In genomic region chr14:64060199-64060545, GRCh38 we compare ENCODE assay signal across 20 cellular contexts.
A peak's percentile ranks its signal among the peaks of the same experiment; 100 is the strongest.
DNase-seq lines count a peak whose midpoint lies in the region; ATAC-seq and TF ChIP-seq lines count a peak whose summit lies in the region.
"Had no signal": no experiment of that assay in that cellular context is flagged by ENCODE, and none has a peak within 500 bp of the region (broad histone marks: within the 10 kb centered on the region; RNA-seq: fewer than 3 reads in every experiment).

No MANE protein-coding gene starts in this region.

- H3K36me3 ChIP-seq in HUES6 (ENCODE audit: control insufficient read depth, insufficient read depth, low read length) (peaks cover 16% of the 10 kb centered on the region), iPS-18a (ENCODE audit: control insufficient read depth, low read depth, low read length) (peaks cover 6% of the 10 kb centered on the region), tibial nerve (peaks cover 0 to 54% (median 0%) of the 10 kb centered on the region in 3 donors)

- TF ChIP-seq EP300 in tibial nerve (IDR thresholded peaks at IDR 0.05) = no peak

- CTCF ChIA-PET in WTC11 (lab: Charles Lee) = interaction anchor here (1.0 to 1.8 kb wide), 9 partner anchors 10 to 267 kb away, joined by 3 to 9 read pairs (median 6); partner anchors contain the start of gene ESR2

- ATAC-seq in WTC11 = no peak

- peak overlapping the region; percentile 39 for H3K27ac Mint-ChIP-seq in WTC11
- H3K27ac Mint-ChIP-seq: activated B cell treated with CpG ODN at 0.5 μM for 24 hours; activated CD4-positive, alpha-beta memory T cell treated with anti-CD3 and anti-CD28 coated beads, Interleukin-2, amount 10 ng/mL, durations not matched to agents 7 days and 5 days; dendritic cell treated with granulocyte-macrophage colony-stimulating factor and Interleukin-4, amounts not matched to agents 40 ng/mL and 50 ng/mL, for 4 days had no signal

- H3K9ac ChIP-seq in HUES6 (ENCODE audit: low read length) (peak overlapping the region; percentile 22), iPS-18a (ENCODE audit: low read length) (no peak overlapping the region)

- H3K36me3 Mint-ChIP-seq in WTC11 = peaks cover 8% of the 10 kb centered on the region

- H3K9me3 ChIP-seq in HUES6 (ENCODE audit: control insufficient read depth, insufficient read depth, low read depth, low read length) (no peaks in the 10 kb centered on the region), iPS-18a (ENCODE audit: control insufficient read depth, low read depth, low read length) (no peaks in the 10 kb centered on the region), tibial nerve (no peaks in the 10 kb centered on the region)

- 89% methylated on average over 1 of the region's 1 CpG; no CpG with 5 or more reads in 1 of the 2 donors for WGBS in tibial nerve, 2 donors

- POLR2A ChIA-PET in WTC11 (lab: Charles Lee) = interaction anchor here (1.2 kb wide), 1 partner anchor 30 kb away, joined by 3 read pairs; no protein-coding TSS in a partner anchor

- H3K4me3 Mint-ChIP-seq in WTC11 = no peak overlapping the region
- H3K4me3 Mint-ChIP-seq: activated B cell treated with CpG ODN at 0.5 μM for 24 hours; activated CD4-positive, alpha-beta memory T cell treated with anti-CD3 and anti-CD28 coated beads, Interleukin-2, amount 10 ng/mL, durations not matched to agents 7 days and 5 days; dendritic cell treated with granulocyte-macrophage colony-stimulating factor and Interleukin-4, amounts not matched to agents 40 ng/mL and 50 ng/mL, for 4 days; naive B cell had no signal

- no peak for TF ChIP-seq POLR2A in tibial nerve (IDR thresholded peaks at IDR 0.05)

- peaks cover 25% of the 10 kb centered on the region for H3K4me1 Mint-ChIP-seq in WTC11
- H3K4me1 Mint-ChIP-seq: activated B cell treated with CpG ODN at 0.5 μM for 24 hours; activated CD4-positive, alpha-beta memory T cell treated with anti-CD3 and anti-CD28 coated beads, Interleukin-2, amount 10 ng/mL, durations not matched to agents 7 days and 5 days; naive B cell had no signal

- TF ChIP-seq CTCF in WTC11 (IDR thresholded peaks at IDR 0.05) (no peak), tibial nerve (IDR thresholded peaks at IDR 0.05) (no peak)

- H3K27me3 Mint-ChIP-seq in WTC11 (ENCODE audit: low read depth) = no peaks in the 10 kb centered on the region
- H3K27me3 Mint-ChIP-seq: activated B cell treated with CpG ODN at 0.5 μM for 24 hours; activated CD4-positive, alpha-beta memory T cell treated with anti-CD3 and anti-CD28 coated beads, Interleukin-2, amount 10 ng/mL, durations not matched to agents 7 days and 5 days; dendritic cell treated with granulocyte-macrophage colony-stimulating factor and Interleukin-4, amounts not matched to agents 40 ng/mL and 50 ng/mL, for 4 days; naive B cell had no signal

- DNase-seq in WTC11 (ENCODE audit: low spot score) (no peak), tibial nerve (ENCODE audit: low spot score in 2 of 2) (no peak), DMS153 (lab: John Stamatoyannopoulos, UW) (no peak), NCI-H1930 (lab: John Stamatoyannopoulos, UW) (no peak)
- no peak for DNase-seq in stimulated activated CD4-positive, alpha-beta T cell treated with anti-CD3 and anti-CD28 coated beads, Interleukin-12 subunit alpha, Interleukin-12 subunit beta, amount 100 ng/mL, for 4 hours
- DNase-seq: activated B cell treated with CpG ODN at 0.5 μM for 24 hours; activated CD4-positive, alpha-beta memory T cell treated with anti-CD3 and anti-CD28 coated beads, Interleukin-2, amount 10 ng/mL, durations not matched to agents 7 days and 5 days; activated T-cell treated with anti-CD3 and anti-CD28 coated beads, Interleukin-2, amount 50 U/mL, for 1 hour; amniotic stem cell; C1 segment of cervical spinal cord; naive B cell; NCI-H146; substantia nigra; T-helper 9 cell had no signal

- H3K9me3 Mint-ChIP-seq in WTC11 = no peaks in the 10 kb centered on the region
- H3K9me3 Mint-ChIP-seq: activated B cell treated with CpG ODN at 0.5 μM for 24 hours; activated CD4-positive, alpha-beta memory T cell treated with anti-CD3 and anti-CD28 coated beads, Interleukin-2, amount 10 ng/mL, durations not matched to agents 7 days and 5 days; dendritic cell treated with granulocyte-macrophage colony-stimulating factor and Interleukin-4, amounts not matched to agents 40 ng/mL and 50 ng/mL, for 4 days; naive B cell had no signal

- H3K4me1 ChIP-seq in HUES6 (ENCODE audit: control insufficient read depth, insufficient read depth, low read length) (peaks cover 19% of the 10 kb centered on the region), iPS-18a (ENCODE audit: control insufficient read depth, low read depth, low read length) (peaks cover 22% of the 10 kb centered on the region), tibial nerve (no peaks in the 10 kb centered on the region)

- H3K4me3 ChIP-seq in HUES6 (ENCODE audit: low read depth, low read length) = no peak overlapping the region
- peak overlapping the region; percentile 8 for H3K4me3 ChIP-seq in iPS-18a (ENCODE audit: low read length)
- no peak overlapping the region for H3K4me3 ChIP-seq in skin epidermis
- H3K4me3 ChIP-seq in tibial nerve = no peak overlapping the region
- H3K4me3 ChIP-seq: cardiac muscle cell, lung had no signal

- H3K27ac ChIP-seq in HUES6 (ENCODE audit: low read depth, low read length) (peak overlapping the region; percentile 62), iPS-18a (ENCODE audit: low read length) (peak overlapping the region; percentile 42), skin epidermis (peak overlapping the region in 16 of 21 experiments; percentile 1 to 77 (median 40)), tibial nerve (no peak overlapping the region)
- H3K27ac ChIP-seq: cardiac muscle cell had no signal

- no peaks in the 10 kb centered on the region for H3K27me3 ChIP-seq in HUES6 (ENCODE audit: control insufficient read depth, insufficient read depth, low read length)
- H3K27me3 ChIP-seq in iPS-18a (ENCODE audit: control insufficient read depth, insufficient read depth, low read length) = no peaks in the 10 kb centered on the region
- H3K27me3 ChIP-seq in tibial nerve = no peaks in the 10 kb centered on the region
- H3K27me3 ChIP-seq: cardiac muscle cell had no signal

TF ChIP-seq in WTC11, 78 proteins besides CTCF, POLR2A, EP300 and RAD21:
- TF ChIP-seq HMGXB4 (CRISPR knock-in tag; IDR thresholded peaks at IDR 0.05) (peak; percentile 41; the same call in 1 of the 2 replicates), ZNF281 (CRISPR knock-in tag; IDR thresholded peaks at IDR 0.05) (no peak)

Comparison
In these comparisons a context has a peak if more than half of its experiments do, and no peak if none do; other contexts are left out.
1. H3K27ac ChIP-seq: peak in HUES6 (single experiment), iPS-18a (single experiment) and skin epidermis (16 of 21); none in tibial nerve (0 of 4).